In the genomic region with DNA sequence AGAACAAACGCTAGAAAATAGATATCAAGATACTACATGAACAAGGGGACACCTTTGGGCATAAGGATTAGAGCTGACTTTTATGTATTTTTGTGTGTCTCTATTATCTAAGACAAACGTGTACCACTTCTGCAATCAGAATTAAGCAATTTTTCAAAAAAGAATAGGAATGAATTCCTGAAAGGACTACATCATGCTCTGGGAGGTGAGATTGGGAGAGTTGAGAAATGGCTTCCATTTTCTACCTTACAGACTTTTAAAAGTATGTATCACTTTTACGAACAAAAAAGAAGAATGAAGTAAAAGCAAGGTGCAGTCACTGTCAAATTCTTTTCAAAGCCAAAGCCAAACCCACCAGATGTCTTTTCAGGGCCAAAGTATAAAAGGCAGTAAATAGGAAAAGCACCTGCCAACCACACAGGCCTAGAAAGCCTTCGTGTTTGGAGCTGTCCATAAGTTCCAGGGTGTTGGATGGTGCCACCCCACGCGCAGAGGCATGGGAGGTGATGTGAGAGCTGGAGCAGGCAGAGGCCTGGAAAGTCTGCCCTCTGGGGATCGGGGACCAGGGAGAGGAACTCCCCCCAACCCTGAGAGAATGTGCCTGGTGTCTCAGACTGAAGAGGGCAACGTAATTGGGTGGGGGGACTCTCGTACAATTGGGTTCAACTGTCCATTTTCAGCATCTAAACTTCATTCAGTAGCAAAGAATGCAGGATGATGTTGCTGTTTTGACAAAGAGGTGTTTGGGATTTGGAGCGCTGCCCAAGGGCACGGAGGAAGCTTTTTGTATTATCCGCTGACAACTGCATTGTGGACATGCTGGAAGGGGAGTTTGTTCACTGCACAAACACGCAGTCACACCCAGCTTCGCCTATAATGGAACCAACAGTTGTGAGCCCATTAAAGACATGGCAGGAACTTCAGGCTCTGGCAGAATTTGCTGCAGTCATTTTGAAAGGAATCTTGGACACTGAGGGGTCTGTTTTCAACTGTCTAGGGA, we compare ENCODE assay signal across 1 cellular context.
TF ChIP-seq lines count a peak whose summit lies in the region.

No MANE protein-coding gene starts in this region.

TF ChIP-seq in GM23338, 12 proteins besides CTCF, POLR2A, EP300 and RAD21 (continued from another document):
- TF ChIP-seq, protein P1, sequence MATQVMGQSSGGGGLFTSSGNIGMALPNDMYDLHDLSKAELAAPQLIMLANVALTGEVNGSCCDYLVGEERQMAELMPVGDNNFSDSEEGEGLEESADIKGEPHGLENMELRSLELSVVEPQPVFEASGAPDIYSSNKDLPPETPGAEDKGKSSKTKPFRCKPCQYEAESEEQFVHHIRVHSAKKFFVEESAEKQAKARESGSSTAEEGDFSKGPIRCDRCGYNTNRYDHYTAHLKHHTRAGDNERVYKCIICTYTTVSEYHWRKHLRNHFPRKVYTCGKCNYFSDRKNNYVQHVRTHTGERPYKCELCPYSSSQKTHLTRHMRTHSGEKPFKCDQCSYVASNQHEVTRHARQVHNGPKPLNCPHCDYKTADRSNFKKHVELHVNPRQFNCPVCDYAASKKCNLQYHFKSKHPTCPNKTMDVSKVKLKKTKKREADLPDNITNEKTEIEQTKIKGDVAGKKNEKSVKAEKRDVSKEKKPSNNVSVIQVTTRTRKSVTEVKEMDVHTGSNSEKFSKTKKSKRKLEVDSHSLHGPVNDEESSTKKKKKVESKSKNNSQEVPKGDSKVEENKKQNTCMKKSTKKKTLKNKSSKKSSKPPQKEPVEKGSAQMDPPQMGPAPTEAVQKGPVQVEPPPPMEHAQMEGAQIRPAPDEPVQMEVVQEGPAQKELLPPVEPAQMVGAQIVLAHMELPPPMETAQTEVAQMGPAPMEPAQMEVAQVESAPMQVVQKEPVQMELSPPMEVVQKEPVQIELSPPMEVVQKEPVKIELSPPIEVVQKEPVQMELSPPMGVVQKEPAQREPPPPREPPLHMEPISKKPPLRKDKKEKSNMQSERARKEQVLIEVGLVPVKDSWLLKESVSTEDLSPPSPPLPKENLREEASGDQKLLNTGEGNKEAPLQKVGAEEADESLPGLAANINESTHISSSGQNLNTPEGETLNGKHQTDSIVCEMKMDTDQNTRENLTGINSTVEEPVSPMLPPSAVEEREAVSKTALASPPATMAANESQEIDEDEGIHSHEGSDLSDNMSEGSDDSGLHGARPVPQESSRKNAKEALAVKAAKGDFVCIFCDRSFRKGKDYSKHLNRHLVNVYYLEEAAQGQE (IDR thresholded peaks at IDR 0.05; ENCODE audit: unreplicated experiment) = no peak
- no peak for TF ChIP-seq CREB1 (CRISPR knock-in tag; IDR thresholded peaks at IDR 0.05; ENCODE audit: low read depth)
- no peak for TF ChIP-seq EZH2 (IDR thresholded peaks at IDR 0.05; ENCODE audit: low read depth, unreplicated experiment)
- no peak for TF ChIP-seq POLR2AphosphoS5 (IDR thresholded peaks at IDR 0.05; ENCODE audit: low read depth)
- TF ChIP-seq ZNF331 (CRISPR knock-in tag; IDR thresholded peaks at IDR 0.05; ENCODE audit: low read depth) = no peak
- TF ChIP-seq, protein P2, sequence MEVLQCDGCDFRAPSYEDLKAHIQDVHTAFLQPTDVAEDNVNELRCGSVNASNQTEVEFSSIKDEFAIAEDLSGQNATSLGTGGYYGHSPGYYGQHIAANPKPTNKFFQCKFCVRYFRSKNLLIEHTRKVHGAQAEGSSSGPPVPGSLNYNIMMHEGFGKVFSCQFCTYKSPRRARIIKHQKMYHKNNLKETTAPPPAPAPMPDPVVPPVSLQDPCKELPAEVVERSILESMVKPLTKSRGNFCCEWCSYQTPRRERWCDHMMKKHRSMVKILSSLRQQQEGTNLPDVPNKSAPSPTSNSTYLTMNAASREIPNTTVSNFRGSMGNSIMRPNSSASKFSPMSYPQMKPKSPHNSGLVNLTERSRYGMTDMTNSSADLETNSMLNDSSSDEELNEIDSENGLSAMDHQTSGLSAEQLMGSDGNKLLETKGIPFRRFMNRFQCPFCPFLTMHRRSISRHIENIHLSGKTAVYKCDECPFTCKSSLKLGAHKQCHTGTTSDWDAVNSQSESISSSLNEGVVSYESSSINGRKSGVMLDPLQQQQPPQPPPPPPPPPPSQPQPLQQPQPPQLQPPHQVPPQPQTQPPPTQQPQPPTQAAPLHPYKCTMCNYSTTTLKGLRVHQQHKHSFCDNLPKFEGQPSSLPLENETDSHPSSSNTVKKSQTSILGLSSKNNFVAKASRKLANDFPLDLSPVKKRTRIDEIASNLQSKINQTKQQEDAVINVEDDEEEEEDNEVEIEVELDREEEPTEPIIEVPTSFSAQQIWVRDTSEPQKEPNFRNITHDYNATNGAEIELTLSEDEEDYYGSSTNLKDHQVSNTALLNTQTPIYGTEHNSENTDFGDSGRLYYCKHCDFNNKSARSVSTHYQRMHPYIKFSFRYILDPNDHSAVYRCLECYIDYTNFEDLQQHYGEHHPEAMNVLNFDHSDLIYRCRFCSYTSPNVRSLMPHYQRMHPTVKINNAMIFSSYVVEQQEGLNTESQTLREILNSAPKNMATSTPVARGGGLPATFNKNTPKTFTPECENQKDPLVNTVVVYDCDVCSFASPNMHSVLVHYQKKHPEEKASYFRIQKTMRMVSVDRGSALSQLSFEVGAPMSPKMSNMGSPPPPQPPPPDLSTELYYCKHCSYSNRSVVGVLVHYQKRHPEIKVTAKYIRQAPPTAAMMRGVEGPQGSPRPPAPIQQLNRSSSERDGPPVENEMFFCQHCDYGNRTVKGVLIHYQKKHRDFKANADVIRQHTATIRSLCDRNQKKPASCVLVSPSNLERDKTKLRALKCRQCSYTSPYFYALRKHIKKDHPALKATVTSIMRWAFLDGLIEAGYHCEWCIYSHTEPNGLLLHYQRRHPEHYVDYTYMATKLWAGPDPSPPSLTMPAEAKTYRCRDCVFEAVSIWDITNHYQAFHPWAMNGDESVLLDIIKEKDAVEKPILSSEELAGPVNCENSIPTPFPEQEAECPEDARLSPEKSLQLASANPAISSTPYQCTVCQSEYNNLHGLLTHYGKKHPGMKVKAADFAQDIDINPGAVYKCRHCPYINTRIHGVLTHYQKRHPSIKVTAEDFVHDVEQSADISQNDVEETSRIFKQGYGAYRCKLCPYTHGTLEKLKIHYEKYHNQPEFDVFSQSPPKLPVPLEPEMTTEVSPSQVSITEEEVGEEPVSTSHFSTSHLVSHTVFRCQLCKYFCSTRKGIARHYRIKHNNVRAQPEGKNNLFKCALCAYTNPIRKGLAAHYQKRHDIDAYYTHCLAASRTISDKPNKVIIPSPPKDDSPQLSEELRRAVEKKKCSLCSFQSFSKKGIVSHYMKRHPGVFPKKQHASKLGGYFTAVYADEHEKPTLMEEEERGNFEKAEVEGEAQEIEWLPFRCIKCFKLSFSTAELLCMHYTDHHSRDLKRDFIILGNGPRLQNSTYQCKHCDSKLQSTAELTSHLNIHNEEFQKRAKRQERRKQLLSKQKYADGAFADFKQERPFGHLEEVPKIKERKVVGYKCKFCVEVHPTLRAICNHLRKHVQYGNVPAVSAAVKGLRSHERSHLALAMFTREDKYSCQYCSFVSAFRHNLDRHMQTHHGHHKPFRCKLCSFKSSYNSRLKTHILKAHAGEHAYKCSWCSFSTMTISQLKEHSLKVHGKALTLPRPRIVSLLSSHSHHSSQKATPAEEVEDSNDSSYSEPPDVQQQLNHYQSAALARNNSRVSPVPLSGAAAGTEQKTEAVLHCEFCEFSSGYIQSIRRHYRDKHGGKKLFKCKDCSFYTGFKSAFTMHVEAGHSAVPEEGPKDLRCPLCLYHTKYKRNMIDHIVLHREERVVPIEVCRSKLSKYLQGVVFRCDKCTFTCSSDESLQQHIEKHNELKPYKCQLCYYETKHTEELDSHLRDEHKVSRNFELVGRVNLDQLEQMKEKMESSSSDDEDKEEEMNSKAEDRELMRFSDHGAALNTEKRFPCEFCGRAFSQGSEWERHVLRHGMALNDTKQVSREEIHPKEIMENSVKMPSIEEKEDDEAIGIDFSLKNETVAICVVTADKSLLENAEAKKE (CRISPR knock-in tag; IDR thresholded peaks at IDR 0.05) = no peak
- no peak for TF ChIP-seq EZH2phosphoT487 (IDR thresholded peaks at IDR 0.05; ENCODE audit: unreplicated experiment)
- no peak for TF ChIP-seq ETS1 (IDR thresholded peaks at IDR 0.05)
- no peak for TF ChIP-seq ZNF114 (CRISPR knock-in tag; IDR thresholded peaks at IDR 0.05)
TF ChIP-seq in GM23338: peak in this region for 0.
